ENCODE assay signal across 18 cellular contexts in the genomic region with DNA sequence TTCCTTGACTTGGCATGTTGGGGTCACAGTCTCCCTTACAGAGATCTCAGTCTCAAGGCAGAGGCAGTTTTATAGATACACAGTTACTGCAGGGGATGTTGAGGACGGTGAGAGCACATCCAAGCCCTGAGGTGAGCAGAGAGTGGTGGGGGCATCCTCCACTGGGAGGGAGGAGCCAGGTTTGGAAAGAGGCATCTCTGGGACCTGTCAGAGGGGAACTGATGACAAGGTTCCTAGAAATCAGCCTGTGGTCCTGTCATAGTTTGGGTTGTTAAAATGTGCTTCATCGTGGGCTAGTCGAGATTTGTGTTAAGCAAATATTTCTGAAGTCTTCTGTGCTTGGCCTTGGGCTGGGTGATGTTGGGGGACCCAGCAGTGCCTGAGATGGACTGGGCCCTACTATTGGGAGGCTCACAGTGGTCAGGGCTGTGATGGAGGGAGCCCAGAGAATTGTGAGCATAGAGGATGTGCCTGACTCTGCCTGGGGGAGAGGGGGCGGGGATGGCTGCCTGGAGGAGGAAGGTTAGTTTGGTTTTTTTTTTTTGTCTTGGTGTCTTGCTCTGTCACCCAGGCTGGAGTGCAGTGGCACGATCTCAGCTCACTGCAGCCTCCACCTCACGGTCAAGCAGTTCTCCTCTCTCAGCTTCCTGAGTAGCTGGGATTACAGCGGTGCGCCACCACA. TPM values are rescaled to one million over a fixed set of nuclear protein-coding genes. Genes with fewer than 3 reads are reported as not detected.
DNase-seq lines count a peak whose midpoint lies in the region; ATAC-seq and TF ChIP-seq lines count a peak whose summit lies in the region.
"Had no signal": no experiment of that assay in that cellular context is flagged by ENCODE, and none has a peak within 500 bp of the region (broad histone marks: within the 10 kb centered on the region; RNA-seq: fewer than 3 reads in every experiment).

No MANE protein-coding gene starts in this region.

- H3K27me3 ChIP-seq in brain microvascular endothelial cell (replicated peaks) = no peaks in the 10 kb centered on the region
- H3K27me3 ChIP-seq: gastroesophageal sphincter, stomach had no signal

- DNase-seq in activated naive CD4-positive, alpha-beta T cell treated with Interleukin-2 at 50 U/mL for 16 hours = no peak
- no peak for DNase-seq in T-helper 2 cell treated with Interferon-gamma antibody and Interleukin-4, amounts not matched to agents 5 μg/mL and 100 μg/mL, for 36 hours (ENCODE audit: low spot score)
- DNase-seq in effector memory CD8-positive, alpha-beta T cell = no peak
- no peak for DNase-seq in stimulated activated naive CD8-positive, alpha-beta T cell treated with anti-CD3 and anti-CD28 coated beads, Interleukin-15, amount 100 ng/mL, for 72 hours
- DNase-seq in mesenteric fat pad (ENCODE audit: low spot score) (no peak), brain microvascular endothelial cell (no peak), NCI-H82 (lab: John Stamatoyannopoulos, UW) (no peak)
- DNase-seq: activated CD4-positive, CD25-positive, alpha-beta regulatory T cell treated with anti-CD3 and anti-CD28 coated beads, Interleukin-2, amount 50 U/mL, for 72 hours; activated effector memory CD4-positive, alpha-beta T cell treated with anti-CD3 and anti-CD28 coated beads, Interleukin-2, amount 50 U/mL, for 16 hours; DMS53; NCI-H1694 treated with DMSO at 0.1 percent for 48 hours; NCI-H524; nucleus accumbens; stomach had no signal

- H3K4me3 ChIP-seq in brain microvascular endothelial cell (ENCODE audit: low read depth, low read length) = no peak overlapping the region
- H3K4me3 ChIP-seq: gastroesophageal sphincter, HAP-1, stomach had no signal

- no peak overlapping the region for H3K27ac ChIP-seq in brain microvascular endothelial cell
- H3K27ac ChIP-seq: gastroesophageal sphincter, stomach had no signal

- in situ Hi-C loops in brain microvascular endothelial cell (cut with HindIII; ENCODE audit: low pct_ligation_motif_present, low sequenced_read_pairs) = no loop called here

- peaks cover 23% of the 10 kb centered on the region for H3K36me3 ChIP-seq in brain microvascular endothelial cell (replicated peaks)

- no peak for TF ChIP-seq CTCF in brain microvascular endothelial cell (IDR thresholded peaks at IDR 0.05; ENCODE audit: low read depth, low read length, missing control alignments)

- H3K27me3 Mint-ChIP-seq in activated naive CD4-positive, alpha-beta T cell treated with anti-CD3 and anti-CD28 coated beads, Interleukin-2, amount 50 U/mL, for 24 hours = no peaks in the 10 kb centered on the region
- H3K27me3 Mint-ChIP-seq in T-helper 2 cell treated with Interferon-gamma antibody and Interleukin-4, amounts not matched to agents 5 μg/mL and 100 μg/mL, for 36 hours (ENCODE audit: low read depth) = no peaks in the 10 kb centered on the region
- no peaks in the 10 kb centered on the region for H3K27me3 Mint-ChIP-seq in effector memory CD8-positive, alpha-beta T cell
- no peaks in the 10 kb centered on the region for H3K27me3 Mint-ChIP-seq in stimulated activated naive CD8-positive, alpha-beta T cell treated with anti-CD3 and anti-CD28 coated beads, Interleukin-15, amount 100 ng/mL, for 72 hours

- peaks cover 24% of the 10 kb centered on the region for H3K36me3 Mint-ChIP-seq in activated naive CD4-positive, alpha-beta T cell treated with anti-CD3 and anti-CD28 coated beads, Interleukin-2, amount 50 U/mL, for 24 hours
- H3K36me3 Mint-ChIP-seq in T-helper 2 cell treated with Interferon-gamma antibody and Interleukin-4, amounts not matched to agents 5 μg/mL and 100 μg/mL, for 36 hours (ENCODE audit: low read depth) = peaks cover 57% of the 10 kb centered on the region
- H3K36me3 Mint-ChIP-seq in effector memory CD8-positive, alpha-beta T cell (ENCODE audit: insufficient read depth) = peaks cover 59% of the 10 kb centered on the region

- H3K9me3 Mint-ChIP-seq in activated naive CD4-positive, alpha-beta T cell treated with anti-CD3 and anti-CD28 coated beads, Interleukin-2, amount 50 U/mL, for 24 hours = no peaks in the 10 kb centered on the region
- H3K9me3 Mint-ChIP-seq in T-helper 2 cell treated with Interferon-gamma antibody and Interleukin-4, amounts not matched to agents 5 μg/mL and 100 μg/mL, for 36 hours = no peaks in the 10 kb centered on the region
- no peaks in the 10 kb centered on the region for H3K9me3 Mint-ChIP-seq in effector memory CD8-positive, alpha-beta T cell
- H3K9me3 Mint-ChIP-seq in stimulated activated naive CD8-positive, alpha-beta T cell treated with anti-CD3 and anti-CD28 coated beads, Interleukin-15, amount 100 ng/mL, for 72 hours = no peaks in the 10 kb centered on the region

- peak overlapping the region; percentile 90 for H3K27ac Mint-ChIP-seq in activated naive CD4-positive, alpha-beta T cell treated with anti-CD3 and anti-CD28 coated beads, Interleukin-2, amount 50 U/mL, for 24 hours
- H3K27ac Mint-ChIP-seq in T-helper 2 cell treated with Interferon-gamma antibody and Interleukin-4, amounts not matched to agents 5 μg/mL and 100 μg/mL, for 36 hours = peak overlapping the region; percentile 88
- H3K27ac Mint-ChIP-seq in effector memory CD8-positive, alpha-beta T cell = peak overlapping the region; percentile 97 to 100
- peak overlapping the region; percentile 68 to 85 for H3K27ac Mint-ChIP-seq in stimulated activated naive CD8-positive, alpha-beta T cell treated with anti-CD3 and anti-CD28 coated beads, Interleukin-15, amount 100 ng/mL, for 72 hours

- ATAC-seq in effector memory CD8-positive, alpha-beta T cell (replicated peaks) = no peak
- no peak for ATAC-seq in stimulated activated naive CD8-positive, alpha-beta T cell treated with anti-CD3 and anti-CD28 coated beads, Interleukin-15, amount 100 ng/mL, for 72 hours
- ATAC-seq: gastroesophageal sphincter, Panc1 had no signal

- peaks cover 73% of the 10 kb centered on the region for H3K4me1 Mint-ChIP-seq in activated naive CD4-positive, alpha-beta T cell treated with anti-CD3 and anti-CD28 coated beads, Interleukin-2, amount 50 U/mL, for 24 hours
- peaks cover 50% of the 10 kb centered on the region for H3K4me1 Mint-ChIP-seq in T-helper 2 cell treated with Interferon-gamma antibody and Interleukin-4, amounts not matched to agents 5 μg/mL and 100 μg/mL, for 36 hours (ENCODE audit: low read depth)
- H3K4me1 Mint-ChIP-seq in effector memory CD8-positive, alpha-beta T cell (ENCODE audit: low read depth in 2 of 2) = peaks cover 64 to 74% of the 10 kb centered on the region in 2 donors
- peaks cover 74% of the 10 kb centered on the region for H3K4me1 Mint-ChIP-seq in stimulated activated naive CD8-positive, alpha-beta T cell treated with anti-CD3 and anti-CD28 coated beads, Interleukin-15, amount 100 ng/mL, for 72 hours

- peak overlapping the region; percentile 100 for H3K4me3 Mint-ChIP-seq in activated naive CD4-positive, alpha-beta T cell treated with anti-CD3 and anti-CD28 coated beads, Interleukin-2, amount 50 U/mL, for 24 hours
- peak overlapping the region; percentile 59 for H3K4me3 Mint-ChIP-seq in T-helper 2 cell treated with Interferon-gamma antibody and Interleukin-4, amounts not matched to agents 5 μg/mL and 100 μg/mL, for 36 hours
- H3K4me3 Mint-ChIP-seq in effector memory CD8-positive, alpha-beta T cell = peak overlapping the region; percentile 91 to 97
- H3K4me3 Mint-ChIP-seq in stimulated activated naive CD8-positive, alpha-beta T cell treated with anti-CD3 and anti-CD28 coated beads, Interleukin-15, amount 100 ng/mL, for 72 hours = peak overlapping the region; percentile 93 to 99

RNA-seq across cellular contexts. Expression of a gene that starts 3.9 kb away (rescaled TPM):
- total RNA-seq in mesenteric fat pad = 84.5 TPM

RNA-seq across cellular contexts. Expression of a gene that starts 13.5 kb away (rescaled TPM):
- total RNA-seq in mesenteric fat pad = 1,454 TPM

RNA-seq across cellular contexts. Expression of a gene that starts 31.4 kb away (rescaled TPM):
- 58.4 TPM for total RNA-seq in mesenteric fat pad

RNA-seq across cellular contexts. Expression of a gene that starts 36.8 kb away (rescaled TPM):
- 56.4 TPM for total RNA-seq in mesenteric fat pad

RNA-seq across cellular contexts. Expression of a gene that starts 42.6 kb away (rescaled TPM):
- 1,383 TPM for total RNA-seq in mesenteric fat pad
